Comparison of ENCODE assay signal across 21 cellular contexts in genomic region chrX:11954196-11954595, GRCh38.
"Had no signal": no experiment of that assay in that cellular context is flagged by ENCODE, and none has a peak within 500 bp of the region (broad histone marks: within the 10 kb centered on the region; RNA-seq: fewer than 3 reads in every experiment).

No MANE protein-coding gene starts in this region.

- H3K36me3 ChIP-seq: heart left ventricle, lower lobe of right lung, ovary, sigmoid colon, thyroid gland, vagina had no signal

- H3K9me3 ChIP-seq: heart left ventricle, lower lobe of right lung, ovary, sigmoid colon, thyroid gland, vagina had no signal

- H3K4me1 ChIP-seq: heart left ventricle, lower lobe of right lung, sigmoid colon, thyroid gland, vagina had no signal

- H3K4me3 ChIP-seq: heart left ventricle, lower lobe of right lung, ovary, sigmoid colon, thyroid gland, vagina had no signal

- H3K27ac ChIP-seq: heart left ventricle, lower lobe of right lung, ovary, sigmoid colon, thyroid gland, vagina had no signal

- ATAC-seq: activated CD8-positive, alpha-beta T cell treated with anti-CD3 and anti-CD28 coated beads, Interleukin-2, amount 10 ng/mL, durations not matched to agents 7 days and 5 days; left colon; lower lobe of right lung; stimulated activated effector memory CD8-positive, alpha-beta T cell treated with anti-CD3 and anti-CD28 coated beads, Interleukin-12 subunit alpha, Interleukin-12 subunit beta, amount 100 ng/mL, for 72 hours had no signal

- H3K27me3 ChIP-seq: heart left ventricle, ovary, sigmoid colon, thyroid gland, vagina had no signal

- DNase-seq: activated B cell treated with CpG ODN at 0.5 μM for 24 hours; activated CD4-positive, alpha-beta T cell treated with anti-CD3 and anti-CD28 coated beads for 48 hours; activated CD8-positive, alpha-beta memory T cell treated with anti-CD3 and anti-CD28 coated beads, Interleukin-2, amount 50 U/mL, for 4 hours; activated CD8-positive, alpha-beta T cell treated with anti-CD3 and anti-CD28 coated beads, Interleukin-2, amount 10 ng/mL, durations not matched to agents 7 days and 5 days; activated gamma-delta T cell; activated T-cell treated with anti-CD3 and anti-CD28 coated beads, Interleukin-2, amount 50 U/mL, for 48 hours; amygdala; cortex of kidney; effector CD8-positive, alpha-beta T cell; heart left ventricle; immature natural killer cell; left colon; lower lobe of right lung; naive B cell; ovary; sigmoid colon; stimulated activated CD4-positive, alpha-beta T cell treated with anti-CD3 and anti-CD28 coated beads, Interleukin-12 subunit alpha, Interleukin-12 subunit beta, amount 100 ng/mL, for 4 hours; stimulated activated CD4-positive, alpha-beta T cell treated with anti-CD3 and anti-CD28 coated beads, Interleukin-2, amount 100 ng/mL, for 24 hours; thyroid gland had no signal
